In genomic region chr12:131555197-131555820, GRCh38 we compare ENCODE assay signal across 17 cellular contexts.
A peak's percentile ranks its signal among the peaks of the same experiment; 100 is the strongest.
DNase-seq lines count a peak whose midpoint lies in the region; ATAC-seq lines count a peak whose summit lies in the region.
"Had no signal": no experiment of that assay in that cellular context is flagged by ENCODE, and none has a peak within 500 bp of the region (broad histone marks: within the 10 kb centered on the region; RNA-seq: fewer than 3 reads in every experiment).

No MANE protein-coding gene starts in this region.

- H3K4me3 Mint-ChIP-seq in stimulated activated memory B cell treated with anti-CD40 and anti-IgM and Interleukin-4, amounts not matched to agents 10 μg/mL and 1 μg/mL and 100 μg/mL, for 72 hours = no peak overlapping the region
- H3K4me3 Mint-ChIP-seq: HFFc6 had no signal

- H3K27me3 Mint-ChIP-seq in stimulated activated memory B cell treated with anti-CD40 and anti-IgM and Interleukin-4, amounts not matched to agents 10 μg/mL and 1 μg/mL and 100 μg/mL, for 72 hours = peaks cover 39% of the 10 kb centered on the region

- H3K36me3 ChIP-seq in GM23248 (ENCODE audit: low read depth) = no peaks in the 10 kb centered on the region

- no peaks in the 10 kb centered on the region for H3K4me1 Mint-ChIP-seq in stimulated activated memory B cell treated with anti-CD40 and anti-IgM and Interleukin-4, amounts not matched to agents 10 μg/mL and 1 μg/mL and 100 μg/mL, for 72 hours

- 57 to 64% methylated on average over 15 of the region's 17 CpGs for WGBS in GM23248 (ENCODE audit: low coverage in 1 of 2, low lambda C conversion rate in 2 of 2, missing lambda C conversion rate in 2 of 2), 2 experiments

- no peaks in the 10 kb centered on the region for H3K9me3 ChIP-seq in GM23248 (ENCODE audit: low read depth)

- no peaks in the 10 kb centered on the region for H3F3A ChIP-seq in GM23248 (ENCODE audit: insufficient read depth)

- H4K20me1 ChIP-seq in GM23248 (ENCODE audit: insufficient read depth) = no peaks in the 10 kb centered on the region

- H3K9me3 Mint-ChIP-seq in stimulated activated memory B cell treated with anti-CD40 and anti-IgM and Interleukin-4, amounts not matched to agents 10 μg/mL and 1 μg/mL and 100 μg/mL, for 72 hours = peaks cover 3% of the 10 kb centered on the region

- no peak overlapping the region for H3K27ac Mint-ChIP-seq in stimulated activated memory B cell treated with anti-CD40 and anti-IgM and Interleukin-4, amounts not matched to agents 10 μg/mL and 1 μg/mL and 100 μg/mL, for 72 hours
- H3K27ac Mint-ChIP-seq: HFFc6 had no signal

- H3K79me2 ChIP-seq in GM23248 (ENCODE audit: insufficient read depth) = no peaks in the 10 kb centered on the region

- H3K36me3 Mint-ChIP-seq in stimulated activated memory B cell treated with anti-CD40 and anti-IgM and Interleukin-4, amounts not matched to agents 10 μg/mL and 1 μg/mL and 100 μg/mL, for 72 hours = no peaks in the 10 kb centered on the region

- H2AFZ ChIP-seq in GM23248 = no peak overlapping the region

- H3K4me1 ChIP-seq in GM23248 (ENCODE audit: insufficient read depth) = no peaks in the 10 kb centered on the region

- H3K27me3 ChIP-seq in GM23248 (replicated peaks; ENCODE audit: insufficient read depth) = no peaks in the 10 kb centered on the region

- H3K9ac ChIP-seq in GM23248 = no peak overlapping the region
- H3K9ac ChIP-seq: KMS-11 had no signal

- no peak for ATAC-seq in stimulated activated memory B cell treated with anti-CD40 and anti-IgM and Interleukin-4, amounts not matched to agents 10 μg/mL and 1 μg/mL and 100 μg/mL, for 72 hours
- ATAC-seq in HG03039 (IDR thresholded peaks at IDR 0.05; ENCODE audit: unreplicated experiment) = no peak

- in situ Hi-C loops in GM23248 (cut with MboI) = no loop called here

- H3K27ac ChIP-seq in GM23248 (no peak overlapping the region), epithelial cell of prostate (no peak overlapping the region)
- H3K27ac ChIP-seq: C4-2B, KMS-11 had no signal

- H3K4me2 ChIP-seq in GM23248 (ENCODE audit: unreplicated experiment) = no peak overlapping the region
- H3K4me2 ChIP-seq: KMS-11 had no signal

- DNase-seq in GM23248 (peak; percentile 30), RPMI7951 (ENCODE audit: low read depth) (peak; percentile 25), epithelial cell of prostate (ENCODE audit: low read depth, low spot score) (peak; percentile 12), midbrain (lab: John Stamatoyannopoulos, UW) (peak; percentile 31), iPS-NIHi11 (ENCODE audit: low spot score) (no peak)
- DNase-seq: DMS 273 treated with DMSO at 0.1 percent for 48 hours, HFFc6, MM.1S, NCI-H1105, NCI-H1694 treated with DMSO at 0.1 percent for 48 hours, NCI-H2107, NCI-H2227 treated with DMSO at 0.1 percent for 48 hours, NCI-H524 treated with DMSO at 0.1 percent for 48 hours had no signal

- H3K9me2 ChIP-seq in GM23248 (ENCODE audit: insufficient read depth) = no peaks in the 10 kb centered on the region

- no peak overlapping the region for H3K4me3 ChIP-seq in GM23248
